Comparison of ENCODE assay signal across 1 cellular context in the genomic region with DNA sequence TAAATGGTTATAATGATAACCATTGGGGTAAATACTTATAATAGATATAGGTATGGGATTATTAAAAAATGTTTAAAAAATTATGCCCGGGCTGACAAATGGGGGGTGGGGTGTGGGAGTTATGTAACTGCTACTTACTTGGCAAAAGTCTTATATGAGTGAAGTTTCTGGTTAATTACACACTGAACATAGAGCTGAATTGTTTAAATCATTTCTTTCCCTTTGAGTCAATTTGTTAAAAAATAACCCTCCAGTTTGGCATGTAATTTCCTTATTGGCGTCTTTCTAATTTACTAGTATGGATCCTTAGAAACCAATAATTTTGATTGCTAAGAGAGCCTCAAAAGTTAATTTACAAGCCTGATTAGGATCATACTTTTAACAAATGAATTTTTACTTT.
A peak's percentile ranks its signal among the peaks of the same experiment; 100 is the strongest.
TF ChIP-seq lines count a peak whose summit lies in the region.

No MANE protein-coding gene starts in this region.

TF ChIP-seq in GM12878, 131 proteins besides CTCF, POLR2A, EP300 and RAD21 (continued from another document):
- TF ChIP-seq, protein P1, sequence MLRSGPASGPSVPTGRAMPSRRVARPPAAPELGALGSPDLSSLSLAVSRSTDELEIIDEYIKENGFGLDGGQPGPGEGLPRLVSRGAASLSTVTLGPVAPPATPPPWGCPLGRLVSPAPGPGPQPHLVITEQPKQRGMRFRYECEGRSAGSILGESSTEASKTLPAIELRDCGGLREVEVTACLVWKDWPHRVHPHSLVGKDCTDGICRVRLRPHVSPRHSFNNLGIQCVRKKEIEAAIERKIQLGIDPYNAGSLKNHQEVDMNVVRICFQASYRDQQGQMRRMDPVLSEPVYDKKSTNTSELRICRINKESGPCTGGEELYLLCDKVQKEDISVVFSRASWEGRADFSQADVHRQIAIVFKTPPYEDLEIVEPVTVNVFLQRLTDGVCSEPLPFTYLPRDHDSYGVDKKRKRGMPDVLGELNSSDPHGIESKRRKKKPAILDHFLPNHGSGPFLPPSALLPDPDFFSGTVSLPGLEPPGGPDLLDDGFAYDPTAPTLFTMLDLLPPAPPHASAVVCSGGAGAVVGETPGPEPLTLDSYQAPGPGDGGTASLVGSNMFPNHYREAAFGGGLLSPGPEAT (IDR thresholded peaks at IDR 0.05; ENCODE audit: low read depth): 0 out of 2 replicates have a peak, but pooled peaks have one; percentile 17
- TF ChIP-seq, protein P2, sequence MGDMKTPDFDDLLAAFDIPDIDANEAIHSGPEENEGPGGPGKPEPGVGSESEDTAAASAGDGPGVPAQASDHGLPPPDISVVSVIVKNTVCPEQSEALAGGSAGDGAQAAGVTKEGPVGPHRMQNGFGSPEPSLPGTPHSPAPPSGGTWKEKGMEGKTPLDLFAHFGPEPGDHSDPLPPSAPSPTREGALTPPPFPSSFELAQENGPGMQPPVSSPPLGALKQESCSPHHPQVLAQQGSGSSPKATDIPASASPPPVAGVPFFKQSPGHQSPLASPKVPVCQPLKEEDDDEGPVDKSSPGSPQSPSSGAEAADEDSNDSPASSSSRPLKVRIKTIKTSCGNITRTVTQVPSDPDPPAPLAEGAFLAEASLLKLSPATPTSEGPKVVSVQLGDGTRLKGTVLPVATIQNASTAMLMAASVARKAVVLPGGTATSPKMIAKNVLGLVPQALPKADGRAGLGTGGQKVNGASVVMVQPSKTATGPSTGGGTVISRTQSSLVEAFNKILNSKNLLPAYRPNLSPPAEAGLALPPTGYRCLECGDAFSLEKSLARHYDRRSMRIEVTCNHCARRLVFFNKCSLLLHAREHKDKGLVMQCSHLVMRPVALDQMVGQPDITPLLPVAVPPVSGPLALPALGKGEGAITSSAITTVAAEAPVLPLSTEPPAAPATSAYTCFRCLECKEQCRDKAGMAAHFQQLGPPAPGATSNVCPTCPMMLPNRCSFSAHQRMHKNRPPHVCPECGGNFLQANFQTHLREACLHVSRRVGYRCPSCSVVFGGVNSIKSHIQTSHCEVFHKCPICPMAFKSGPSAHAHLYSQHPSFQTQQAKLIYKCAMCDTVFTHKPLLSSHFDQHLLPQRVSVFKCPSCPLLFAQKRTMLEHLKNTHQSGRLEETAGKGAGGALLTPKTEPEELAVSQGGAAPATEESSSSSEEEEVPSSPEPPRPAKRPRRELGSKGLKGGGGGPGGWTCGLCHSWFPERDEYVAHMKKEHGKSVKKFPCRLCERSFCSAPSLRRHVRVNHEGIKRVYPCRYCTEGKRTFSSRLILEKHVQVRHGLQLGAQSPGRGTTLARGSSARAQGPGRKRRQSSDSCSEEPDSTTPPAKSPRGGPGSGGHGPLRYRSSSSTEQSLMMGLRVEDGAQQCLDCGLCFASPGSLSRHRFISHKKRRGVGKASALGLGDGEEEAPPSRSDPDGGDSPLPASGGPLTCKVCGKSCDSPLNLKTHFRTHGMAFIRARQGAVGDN (IDR thresholded peaks at IDR 0.05): no peak
- TF ChIP-seq SREBF1 (IDR thresholded peaks at IDR 0.05; ENCODE audit: low read length) (no peak), ASH2L (IDR thresholded peaks at IDR 0.05; ENCODE audit: borderline replicate concordance, low read depth) (no peak), CHD1 (IDR thresholded peaks at IDR 0.05; ENCODE audit: low read depth, low read length) (no peak), SMAD5 (IDR thresholded peaks at IDR 0.05; ENCODE audit: low read depth) (no peak), GABPA (IDR thresholded peaks at IDR 0.05; ENCODE audit: low read depth) (no peak), DPF2 (IDR thresholded peaks at IDR 0.05) (0 out of 2 replicates have a peak, but pooled peaks have one; percentile 63), MTA2 (IDR thresholded peaks at IDR 0.05; ENCODE audit: low read depth) (peak; percentile 83), TARDBP (IDR thresholded peaks at IDR 0.05; ENCODE audit: borderline replicate concordance) (no peak), STAT3 (IDR thresholded peaks at IDR 0.05; ENCODE audit: low read depth, low read length) (no peak)
- TF ChIP-seq, protein P3, sequence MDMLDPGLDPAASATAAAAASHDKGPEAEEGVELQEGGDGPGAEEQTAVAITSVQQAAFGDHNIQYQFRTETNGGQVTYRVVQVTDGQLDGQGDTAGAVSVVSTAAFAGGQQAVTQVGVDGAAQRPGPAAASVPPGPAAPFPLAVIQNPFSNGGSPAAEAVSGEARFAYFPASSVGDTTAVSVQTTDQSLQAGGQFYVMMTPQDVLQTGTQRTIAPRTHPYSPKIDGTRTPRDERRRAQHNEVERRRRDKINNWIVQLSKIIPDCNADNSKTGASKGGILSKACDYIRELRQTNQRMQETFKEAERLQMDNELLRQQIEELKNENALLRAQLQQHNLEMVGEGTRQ (IDR thresholded peaks at IDR 0.05; ENCODE audit: borderline replicate concordance, low read depth, low read length): no peak
